Comparison of ENCODE assay signal across 1 cellular context in the genomic region with DNA sequence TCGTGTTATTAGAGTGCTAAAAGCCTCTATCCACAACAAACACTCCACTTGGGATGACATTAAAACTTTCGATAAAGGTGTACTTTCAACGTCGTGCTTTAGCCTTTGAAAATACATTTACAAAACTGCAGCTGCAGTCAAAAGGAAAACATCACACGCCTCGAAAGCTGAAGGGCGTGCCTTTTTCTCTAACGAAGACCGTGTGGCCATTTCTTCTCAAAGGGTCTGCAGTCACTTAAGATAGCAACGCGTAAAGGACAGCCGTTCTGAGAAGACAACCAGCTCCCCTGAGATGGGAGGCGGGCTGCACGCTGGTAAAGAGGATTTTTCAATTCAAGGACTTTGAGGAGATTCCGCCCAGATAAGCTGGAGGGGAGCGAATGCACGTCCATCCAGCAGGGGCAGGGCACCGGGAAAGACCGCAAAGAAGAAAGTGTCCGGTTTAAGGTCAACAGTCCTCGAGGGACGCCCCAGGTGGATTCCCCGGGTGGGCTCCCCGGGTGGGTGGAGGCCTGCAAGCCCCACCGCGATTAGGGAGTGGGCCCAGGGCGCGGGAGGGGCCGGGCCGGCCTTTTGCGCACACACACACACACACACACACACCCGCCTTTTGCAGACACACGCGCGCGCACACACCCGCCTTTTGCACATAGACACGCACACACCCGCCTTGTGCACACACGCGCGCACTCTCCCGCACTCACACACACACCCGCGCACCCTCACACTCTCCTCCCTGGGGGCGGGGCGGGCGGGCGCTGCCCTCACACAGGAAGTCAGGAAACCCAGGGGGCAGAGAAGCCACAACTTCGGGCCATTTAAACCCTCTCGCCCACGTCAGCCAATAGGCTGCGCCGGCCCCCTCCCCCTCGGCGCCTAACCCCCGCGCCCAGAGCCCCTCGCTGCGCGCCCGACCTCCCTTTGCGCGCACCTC.
A peak's percentile ranks its signal among the peaks of the same experiment; 100 is the strongest.
TF ChIP-seq lines count a peak whose summit lies in the region.

No MANE protein-coding gene starts in this region.

TF ChIP-seq in HepG2, 621 proteins besides CTCF, POLR2A, EP300 and RAD21 (continued from another document and continues in another):
- TF ChIP-seq GABPB1 (CRISPR knock-in tag; IDR thresholded peaks at IDR 0.05) = peak; percentile 74; the same call in 1 of the 2 replicates
- TF ChIP-seq MBD4 (IDR thresholded peaks at IDR 0.05; ENCODE audit: borderline replicate concordance, low read length) = no peak
- no peak for TF ChIP-seq DNMT1 (CRISPR knock-in tag; IDR thresholded peaks at IDR 0.05)
- TF ChIP-seq AHDC1 (CRISPR knock-in tag; IDR thresholded peaks at IDR 0.05; ENCODE audit: borderline replicate concordance) = peak; percentile 28; the same call in 1 of the 2 replicates
- 0 out of 2 replicates have a peak, but pooled peaks have one; percentile 30 for TF ChIP-seq SIN3A (IDR thresholded peaks at IDR 0.05; ENCODE audit: borderline replicate concordance, low read depth, low read length)
- TF ChIP-seq NRL (CRISPR knock-in tag; IDR thresholded peaks at IDR 0.05; ENCODE audit: borderline replicate concordance) = no peak
- no peak for TF ChIP-seq RELA (CRISPR knock-in tag; IDR thresholded peaks at IDR 0.05)
- no peak for TF ChIP-seq YEATS4 (CRISPR knock-in tag; IDR thresholded peaks at IDR 0.05; ENCODE audit: borderline replicate concordance)
- TF ChIP-seq RBFOX2 (IDR thresholded peaks at IDR 0.05; ENCODE audit: low read depth, low read length) = peak; percentile 1; the same call in 1 of the 2 replicates
- 0 out of 2 replicates have a peak, but pooled peaks have one; percentile 26 for TF ChIP-seq ZSCAN31 (CRISPR knock-in tag; IDR thresholded peaks at IDR 0.05; ENCODE audit: low read depth)
- no peak for TF ChIP-seq NFIB (CRISPR knock-in tag; IDR thresholded peaks at IDR 0.05; ENCODE audit: borderline replicate concordance)
- TF ChIP-seq, protein P1, sequence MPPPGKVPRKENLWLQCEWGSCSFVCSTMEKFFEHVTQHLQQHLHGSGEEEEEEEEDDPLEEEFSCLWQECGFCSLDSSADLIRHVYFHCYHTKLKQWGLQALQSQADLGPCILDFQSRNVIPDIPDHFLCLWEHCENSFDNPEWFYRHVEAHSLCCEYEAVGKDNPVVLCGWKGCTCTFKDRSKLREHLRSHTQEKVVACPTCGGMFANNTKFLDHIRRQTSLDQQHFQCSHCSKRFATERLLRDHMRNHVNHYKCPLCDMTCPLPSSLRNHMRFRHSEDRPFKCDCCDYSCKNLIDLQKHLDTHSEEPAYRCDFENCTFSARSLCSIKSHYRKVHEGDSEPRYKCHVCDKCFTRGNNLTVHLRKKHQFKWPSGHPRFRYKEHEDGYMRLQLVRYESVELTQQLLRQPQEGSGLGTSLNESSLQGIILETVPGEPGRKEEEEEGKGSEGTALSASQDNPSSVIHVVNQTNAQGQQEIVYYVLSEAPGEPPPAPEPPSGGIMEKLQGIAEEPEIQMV (CRISPR knock-in tag; IDR thresholded peaks at IDR 0.05; ENCODE audit: low read depth) = no peak
- no peak for TF ChIP-seq PRPF4 (IDR thresholded peaks at IDR 0.05; ENCODE audit: low read depth, low read length, poor library complexity, severe bottlenecking)
- TF ChIP-seq TARDBP (CRISPR knock-in tag; IDR thresholded peaks at IDR 0.05) = peak; percentile 31
- TF ChIP-seq, protein P2, sequence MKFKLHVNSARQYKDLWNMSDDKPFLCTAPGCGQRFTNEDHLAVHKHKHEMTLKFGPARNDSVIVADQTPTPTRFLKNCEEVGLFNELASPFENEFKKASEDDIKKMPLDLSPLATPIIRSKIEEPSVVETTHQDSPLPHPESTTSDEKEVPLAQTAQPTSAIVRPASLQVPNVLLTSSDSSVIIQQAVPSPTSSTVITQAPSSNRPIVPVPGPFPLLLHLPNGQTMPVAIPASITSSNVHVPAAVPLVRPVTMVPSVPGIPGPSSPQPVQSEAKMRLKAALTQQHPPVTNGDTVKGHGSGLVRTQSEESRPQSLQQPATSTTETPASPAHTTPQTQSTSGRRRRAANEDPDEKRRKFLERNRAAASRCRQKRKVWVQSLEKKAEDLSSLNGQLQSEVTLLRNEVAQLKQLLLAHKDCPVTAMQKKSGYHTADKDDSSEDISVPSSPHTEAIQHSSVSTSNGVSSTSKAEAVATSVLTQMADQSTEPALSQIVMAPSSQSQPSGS (CRISPR knock-in tag; IDR thresholded peaks at IDR 0.05) = 0 out of 2 replicates have a peak, but pooled peaks have one; percentile 14
- TF ChIP-seq SRY (CRISPR knock-in tag; IDR thresholded peaks at IDR 0.05) = no peak; the same call in 1 of the 2 replicates
- 0 out of 2 replicates have a peak, but pooled peaks have one; percentile 46 for TF ChIP-seq HNF1B (CRISPR knock-in tag; IDR thresholded peaks at IDR 0.05)
- TF ChIP-seq ZNF552 (CRISPR knock-in tag; IDR thresholded peaks at IDR 0.05; ENCODE audit: borderline replicate concordance) = peak; percentile 55; the same call in 1 of the 2 replicates
- 0 out of 2 replicates have a peak, but pooled peaks have one; percentile 18 for TF ChIP-seq ZSCAN5A (CRISPR knock-in tag; IDR thresholded peaks at IDR 0.05; ENCODE audit: borderline replicate concordance)
- TF ChIP-seq TBX2 (CRISPR knock-in tag; IDR thresholded peaks at IDR 0.05; ENCODE audit: borderline replicate concordance) = 0 out of 2 replicates have a peak, but pooled peaks have one; percentile 7
- TF ChIP-seq, protein P3, sequence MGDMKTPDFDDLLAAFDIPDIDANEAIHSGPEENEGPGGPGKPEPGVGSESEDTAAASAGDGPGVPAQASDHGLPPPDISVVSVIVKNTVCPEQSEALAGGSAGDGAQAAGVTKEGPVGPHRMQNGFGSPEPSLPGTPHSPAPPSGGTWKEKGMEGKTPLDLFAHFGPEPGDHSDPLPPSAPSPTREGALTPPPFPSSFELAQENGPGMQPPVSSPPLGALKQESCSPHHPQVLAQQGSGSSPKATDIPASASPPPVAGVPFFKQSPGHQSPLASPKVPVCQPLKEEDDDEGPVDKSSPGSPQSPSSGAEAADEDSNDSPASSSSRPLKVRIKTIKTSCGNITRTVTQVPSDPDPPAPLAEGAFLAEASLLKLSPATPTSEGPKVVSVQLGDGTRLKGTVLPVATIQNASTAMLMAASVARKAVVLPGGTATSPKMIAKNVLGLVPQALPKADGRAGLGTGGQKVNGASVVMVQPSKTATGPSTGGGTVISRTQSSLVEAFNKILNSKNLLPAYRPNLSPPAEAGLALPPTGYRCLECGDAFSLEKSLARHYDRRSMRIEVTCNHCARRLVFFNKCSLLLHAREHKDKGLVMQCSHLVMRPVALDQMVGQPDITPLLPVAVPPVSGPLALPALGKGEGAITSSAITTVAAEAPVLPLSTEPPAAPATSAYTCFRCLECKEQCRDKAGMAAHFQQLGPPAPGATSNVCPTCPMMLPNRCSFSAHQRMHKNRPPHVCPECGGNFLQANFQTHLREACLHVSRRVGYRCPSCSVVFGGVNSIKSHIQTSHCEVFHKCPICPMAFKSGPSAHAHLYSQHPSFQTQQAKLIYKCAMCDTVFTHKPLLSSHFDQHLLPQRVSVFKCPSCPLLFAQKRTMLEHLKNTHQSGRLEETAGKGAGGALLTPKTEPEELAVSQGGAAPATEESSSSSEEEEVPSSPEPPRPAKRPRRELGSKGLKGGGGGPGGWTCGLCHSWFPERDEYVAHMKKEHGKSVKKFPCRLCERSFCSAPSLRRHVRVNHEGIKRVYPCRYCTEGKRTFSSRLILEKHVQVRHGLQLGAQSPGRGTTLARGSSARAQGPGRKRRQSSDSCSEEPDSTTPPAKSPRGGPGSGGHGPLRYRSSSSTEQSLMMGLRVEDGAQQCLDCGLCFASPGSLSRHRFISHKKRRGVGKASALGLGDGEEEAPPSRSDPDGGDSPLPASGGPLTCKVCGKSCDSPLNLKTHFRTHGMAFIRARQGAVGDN (CRISPR knock-in tag; IDR thresholded peaks at IDR 0.05) = peak; percentile 50
- no peak for TF ChIP-seq ZNF431 (CRISPR knock-in tag; IDR thresholded peaks at IDR 0.05; ENCODE audit: borderline replicate concordance, low read depth)
- TF ChIP-seq EED (CRISPR knock-in tag; IDR thresholded peaks at IDR 0.05) = 0 out of 2 replicates have a peak, but pooled peaks have one; percentile 37
- peak; percentile 52; the same call in 1 of the 2 replicates for TF ChIP-seq ZNF292 (CRISPR knock-in tag; IDR thresholded peaks at IDR 0.05; ENCODE audit: borderline replicate concordance, low read depth)
- TF ChIP-seq ZNF230 (CRISPR knock-in tag; IDR thresholded peaks at IDR 0.05) = 0 out of 2 replicates have a peak, but pooled peaks have one; percentile 41
- TF ChIP-seq NFIC (IDR thresholded peaks at IDR 0.05; ENCODE audit: low read length) = no peak
- TF ChIP-seq SOX6 (IDR thresholded peaks at IDR 0.05) = no peak
- no peak for TF ChIP-seq SOX6 (CRISPR knock-in tag; IDR thresholded peaks at IDR 0.05)
- TF ChIP-seq SMAD9 (CRISPR knock-in tag; IDR thresholded peaks at IDR 0.05) = no peak
- TF ChIP-seq, protein P4, sequence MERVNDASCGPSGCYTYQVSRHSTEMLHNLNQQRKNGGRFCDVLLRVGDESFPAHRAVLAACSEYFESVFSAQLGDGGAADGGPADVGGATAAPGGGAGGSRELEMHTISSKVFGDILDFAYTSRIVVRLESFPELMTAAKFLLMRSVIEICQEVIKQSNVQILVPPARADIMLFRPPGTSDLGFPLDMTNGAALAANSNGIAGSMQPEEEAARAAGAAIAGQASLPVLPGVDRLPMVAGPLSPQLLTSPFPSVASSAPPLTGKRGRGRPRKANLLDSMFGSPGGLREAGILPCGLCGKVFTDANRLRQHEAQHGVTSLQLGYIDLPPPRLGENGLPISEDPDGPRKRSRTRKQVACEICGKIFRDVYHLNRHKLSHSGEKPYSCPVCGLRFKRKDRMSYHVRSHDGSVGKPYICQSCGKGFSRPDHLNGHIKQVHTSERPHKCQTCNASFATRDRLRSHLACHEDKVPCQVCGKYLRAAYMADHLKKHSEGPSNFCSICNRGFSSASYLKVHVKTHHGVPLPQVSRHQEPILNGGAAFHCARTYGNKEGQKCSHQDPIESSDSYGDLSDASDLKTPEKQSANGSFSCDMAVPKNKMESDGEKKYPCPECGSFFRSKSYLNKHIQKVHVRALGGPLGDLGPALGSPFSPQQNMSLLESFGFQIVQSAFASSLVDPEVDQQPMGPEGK (CRISPR knock-in tag; IDR thresholded peaks at IDR 0.05) = peak; percentile 52; the same call in 1 of the 2 replicates
